Comparison of ENCODE assay signal across 7 cellular contexts in the genomic region with DNA sequence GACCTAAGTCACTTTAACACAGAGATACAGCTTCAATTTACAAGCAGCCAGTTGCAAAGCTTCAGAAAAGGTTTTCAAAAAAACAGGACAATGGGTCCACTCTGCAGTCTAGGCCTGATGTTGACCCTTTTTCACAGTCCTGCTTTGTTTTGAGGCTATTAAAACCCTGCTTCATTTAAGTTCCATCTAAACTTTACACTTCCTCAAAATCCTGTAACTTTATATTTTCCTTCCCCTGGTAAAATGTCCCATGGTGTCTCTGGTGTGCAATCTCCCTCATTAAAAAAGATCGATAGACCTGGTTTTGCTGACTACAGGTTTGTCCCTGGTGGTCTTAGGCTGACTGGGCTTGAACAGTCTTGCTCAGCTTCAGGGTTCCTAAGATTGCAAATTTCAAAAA. TPM values are rescaled to one million over a fixed set of nuclear protein-coding genes. Genes with fewer than 3 reads are reported as not detected.
DNase-seq lines count a peak whose midpoint lies in the region; ATAC-seq and TF ChIP-seq lines count a peak whose summit lies in the region.

No MANE protein-coding gene starts in this region.

- intact Hi-C loops in HCT116 (cut with micrococcal nuclease) = no loop called here
- intact Hi-C loops in activated B cell treated with CpG ODN at 0.5 μM for 24 hours (cut with micrococcal nuclease) = loop anchor here (5.0 to 10.0 kb wide), 4 partner anchors 520 to 1397 kb away; a partner anchor contains a TSS

- peaks cover 30% of the 10 kb centered on the region for H3K4me1 Mint-ChIP-seq in activated B cell treated with CpG ODN at 0.5 μM for 24 hours

- H3K9me3 Mint-ChIP-seq in activated B cell treated with CpG ODN at 0.5 μM for 24 hours = no peaks in the 10 kb centered on the region

- ATAC-seq in HCT116 (no peak), activated B cell treated with CpG ODN at 0.5 μM for 24 hours (ENCODE audit: low read depth) (no peak), HG02970 (IDR thresholded peaks at IDR 0.05; ENCODE audit: low FRiP score, unreplicated experiment) (no peak)

- RAD21 ChIA-PET in HCT116 (lab: Charles Lee; ENCODE audit: low non-redundant PET in 1 of 2, low total read pairs in 2 of 2, uncharacterized antibody in 2 of 2, unreplicated experiment in 2 of 2) = no interaction called here

- H3K4me2 ChIP-seq in HCT116 (ENCODE audit: low read length) (peak overlapping the region; percentile 94), hepatocyte (peak overlapping the region; percentile 76), smooth muscle cell (peak overlapping the region; percentile 90)

- H3K27me3 Mint-ChIP-seq in activated B cell treated with CpG ODN at 0.5 μM for 24 hours = no peaks in the 10 kb centered on the region

- DNase-seq in HCT116 (ENCODE audit: low read depth, low spot score) = no peak
- no peak for DNase-seq in activated B cell treated with CpG ODN at 0.5 μM for 24 hours
- DNase-seq in hepatocyte (ENCODE audit: low spot score) = no peak
- DNase-seq in smooth muscle cell (lab: John Stamatoyannopoulos, UW; ENCODE audit: unreplicated experiment) = no peak
- DNase-seq in kidney glomerular epithelial cell (lab: John Stamatoyannopoulos, UW) = no peak
- DNase-seq in GF-D8 (lab: John Stamatoyannopoulos, UW) = no peak

- H3K36me3 Mint-ChIP-seq in activated B cell treated with CpG ODN at 0.5 μM for 24 hours (ENCODE audit: low read depth) = peaks cover 11% of the 10 kb centered on the region

- H3K4me3 ChIP-seq in HCT116 (replicated peaks in 1 of 2; ENCODE audit: low read depth in 1 of 2, low read length in 2 of 2) (peak overlapping the region; percentile 78 to 83), hepatocyte (peak overlapping the region; percentile 17), smooth muscle cell (peak overlapping the region; percentile 63)

- H3K9me2 ChIP-seq in HCT116 (ENCODE audit: insufficient read depth) (no peaks in the 10 kb centered on the region), hepatocyte (replicated peaks; ENCODE audit: insufficient read depth) (no peaks in the 10 kb centered on the region)

- no peaks in the 10 kb centered on the region for H3K27me3 ChIP-seq in HCT116 (ENCODE audit: insufficient read depth, low read length)
- no peaks in the 10 kb centered on the region for H3K27me3 ChIP-seq in hepatocyte
- H3K27me3 ChIP-seq in smooth muscle cell (ENCODE audit: low read depth) = no peaks in the 10 kb centered on the region

- TF ChIP-seq CTCF in HCT116 (IDR thresholded peaks at IDR 0.05 in 2 of 3, conservative IDR thresholded peaks at IDR 0.05 in 1 of 3; ENCODE audit: borderline replicate concordance in 1 of 3, insufficient read depth in 1 of 3, low read depth in 2 of 3, low read length in 2 of 3) (no peak), activated B cell treated with CpG ODN at 0.5 μM for 24 hours (IDR thresholded peaks at IDR 0.05) (no peak), hepatocyte (IDR thresholded peaks at IDR 0.05; ENCODE audit: poor library complexity) (no peak), smooth muscle cell (IDR thresholded peaks at IDR 0.05; ENCODE audit: borderline replicate concordance, insufficient read depth, poor library complexity, severe bottlenecking) (no peak)

- no TSS peak for BruUV-seq in HCT116 (replicated peaks; lab: Mats Ljungman, UMichigan)

- peak overlapping the region; percentile 98 for H3K27ac Mint-ChIP-seq in activated B cell treated with CpG ODN at 0.5 μM for 24 hours

- TF ChIP-seq RAD21 in HCT116 (IDR thresholded peaks at IDR 0.05; ENCODE audit: low read depth) = no peak

- H3K27ac ChIP-seq in HCT116 (ENCODE audit: low read depth, low read length) = no peak overlapping the region
- peak overlapping the region; percentile 92 for H3K27ac ChIP-seq in hepatocyte
- no peak overlapping the region for H3K27ac ChIP-seq in smooth muscle cell (ENCODE audit: low read depth)

- POLR2A ChIA-PET in HCT116 (lab: Charles Lee) = no interaction called here
- POLR2A ChIA-PET in activated B cell treated with CpG ODN at 0.5 μM for 24 hours (lab: Charles Lee) = interaction anchor here (1.6 to 3.3 kb wide), 5 partner anchors 26 to 748 kb away, joined by 4 to 24 read pairs (median 15); a partner anchor contains a TSS

- H2AFZ ChIP-seq in HCT116 (ENCODE audit: low read depth, low read length, poor library complexity, severe bottlenecking) (no peak overlapping the region), hepatocyte (peak overlapping the region; percentile 62), smooth muscle cell (ENCODE audit: low read depth) (no peak overlapping the region)

- H3K4me3 Mint-ChIP-seq in activated B cell treated with CpG ODN at 0.5 μM for 24 hours = peak overlapping the region; percentile 96

- H3K9ac ChIP-seq in HCT116 (ENCODE audit: low read length) (peak overlapping the region; percentile 66), smooth muscle cell (ENCODE audit: low read depth) (no peak overlapping the region)

- TF ChIP-seq POLR2A in HCT116 (IDR thresholded peaks at IDR 0.05; ENCODE audit: borderline replicate concordance, extremely low read depth, insufficient read depth, insufficient read length) = no peak

- H3F3A ChIP-seq in smooth muscle cell (ENCODE audit: low read depth) = no peaks in the 10 kb centered on the region

- H3K79me2 ChIP-seq in HCT116 (ENCODE audit: insufficient read depth, low read length) (peaks cover 8% of the 10 kb centered on the region), hepatocyte (peaks cover 4% of the 10 kb centered on the region), smooth muscle cell (ENCODE audit: low read depth) (no peaks in the 10 kb centered on the region)

- 90% methylated on average over 1 of the region's 1 CpG for WGBS in hepatocyte (ENCODE audit: low lambda C conversion rate, missing lambda C conversion rate)
- 88% methylated on average over 1 of the region's 1 CpG for WGBS in smooth muscle cell (ENCODE audit: low lambda C conversion rate)

- H3K4me1 ChIP-seq in HCT116 (ENCODE audit: control insufficient read depth in 1 of 2, insufficient read depth in 2 of 2, low read length in 2 of 2) = peaks cover 8 to 20% of the 10 kb centered on the region in 2 experiments; a peak in 3 of 4 replicates
- H3K4me1 ChIP-seq in hepatocyte (ENCODE audit: insufficient read depth) = peaks cover 14% of the 10 kb centered on the region
- peaks cover 6% of the 10 kb centered on the region for H3K4me1 ChIP-seq in smooth muscle cell (ENCODE audit: low read depth)

- H3K9me3 ChIP-seq in HCT116 (ENCODE audit: control insufficient read depth in 1 of 2, insufficient read depth in 1 of 2, low read depth in 1 of 2, low read length in 2 of 2) = no peaks in the 10 kb centered on the region
- no peaks in the 10 kb centered on the region for H3K9me3 ChIP-seq in hepatocyte (ENCODE audit: low read depth)
- H3K9me3 ChIP-seq in smooth muscle cell (replicated peaks; ENCODE audit: low read depth) = no peaks in the 10 kb centered on the region

- H4K20me1 ChIP-seq in HCT116 (ENCODE audit: insufficient read depth) (no peaks in the 10 kb centered on the region), hepatocyte (ENCODE audit: insufficient read depth, poor library complexity, severe bottlenecking) (no peaks in the 10 kb centered on the region), smooth muscle cell (ENCODE audit: low read depth) (no peaks in the 10 kb centered on the region)

- H3K36me3 ChIP-seq in HCT116 (ENCODE audit: control insufficient read depth in 1 of 2, insufficient read depth in 2 of 2, low read length in 2 of 2) (no peaks in the 10 kb centered on the region), hepatocyte (replicated peaks; ENCODE audit: insufficient read depth, low read depth) (no peaks in the 10 kb centered on the region), smooth muscle cell (ENCODE audit: low read depth) (no peaks in the 10 kb centered on the region)

- CTCF ChIA-PET in HCT116 (lab: Charles Lee) = no interaction called here
- CTCF ChIA-PET in activated B cell treated with CpG ODN at 0.5 μM for 24 hours (lab: Charles Lee) = interaction anchor here (2.5 kb wide), 1 partner anchor 144 kb away, joined by 7 read pairs; no protein-coding TSS in a partner anchor

TF ChIP-seq in HCT116, 20 proteins besides CTCF, POLR2A, EP300 and RAD21:
- TF ChIP-seq ZFX (IDR thresholded peaks at IDR 0.05) = no peak
- no peak for TF ChIP-seq FOSL1 (IDR thresholded peaks at IDR 0.05; ENCODE audit: low read depth)

RNA-seq across cellular contexts. Expression of a gene that starts 5.1 kb away (rescaled TPM):
- total RNA-seq in HCT116 (2021; ENCODE audit: unreplicated experiment) (2,938 TPM), activated B cell treated with CpG ODN at 0.5 μM for 24 hours (2,616 and 3,526 TPM in 2 replicates), hepatocyte (390 and 395 TPM in 2 replicates), smooth muscle cell (381 and 396 TPM in 2 replicates)
- polyA plus RNA-seq in HCT116 (2012) = 1,265 and 1,358 TPM in 2 replicates
- polyA plus RNA-seq in hepatocyte (470 and 492 TPM in 2 replicates), smooth muscle cell (402 and 403 TPM in 2 replicates)

RNA-seq across cellular contexts. Expression of a gene that starts 24.9 kb away (rescaled TPM):
- 7.3 TPM for total RNA-seq in HCT116 (2021; ENCODE audit: unreplicated experiment)
- 2.7 and 3.1 TPM in 2 replicates for polyA plus RNA-seq in HCT116 (2012)
- 14.9 and 16.7 TPM in 2 replicates for total RNA-seq in activated B cell treated with CpG ODN at 0.5 μM for 24 hours
- 3.6 and 4.7 TPM in 2 replicates for total RNA-seq in hepatocyte
- 1.2 and 1.8 TPM in 2 replicates for polyA plus RNA-seq in hepatocyte
- 2.5 and 2.7 TPM in 2 replicates for total RNA-seq in smooth muscle cell
- polyA plus RNA-seq in smooth muscle cell = 0.70 and 1.1 TPM in 2 replicates

RNA-seq across cellular contexts. Expression of a gene that starts 53.8 kb away (rescaled TPM):
- total RNA-seq in HCT116 (2021; ENCODE audit: unreplicated experiment) (10.2 TPM), activated B cell treated with CpG ODN at 0.5 μM for 24 hours (3.6 and 4.0 TPM in 2 replicates), hepatocyte (4.4 and 5.4 TPM in 2 replicates), smooth muscle cell (0.58 and 0.99 TPM in 2 replicates)
- 2.8 and 4.1 TPM in 2 replicates for polyA plus RNA-seq in HCT116 (2012)
- polyA plus RNA-seq in hepatocyte (3.0 and 5.3 TPM in 2 replicates), smooth muscle cell (0.63 and 1.9 TPM in 2 replicates)

Comparison
In these comparisons a context has a peak if more than half of its experiments do, and no peak if none do; other contexts are left out.
1. H3K4me3 ChIP-seq: peak in every context shown above with its lines; median percentile 80 in HCT116; 63 in smooth muscle cell; 17 in hepatocyte.